28 cellular contexts compared by ENCODE assay signal in the genomic region with DNA sequence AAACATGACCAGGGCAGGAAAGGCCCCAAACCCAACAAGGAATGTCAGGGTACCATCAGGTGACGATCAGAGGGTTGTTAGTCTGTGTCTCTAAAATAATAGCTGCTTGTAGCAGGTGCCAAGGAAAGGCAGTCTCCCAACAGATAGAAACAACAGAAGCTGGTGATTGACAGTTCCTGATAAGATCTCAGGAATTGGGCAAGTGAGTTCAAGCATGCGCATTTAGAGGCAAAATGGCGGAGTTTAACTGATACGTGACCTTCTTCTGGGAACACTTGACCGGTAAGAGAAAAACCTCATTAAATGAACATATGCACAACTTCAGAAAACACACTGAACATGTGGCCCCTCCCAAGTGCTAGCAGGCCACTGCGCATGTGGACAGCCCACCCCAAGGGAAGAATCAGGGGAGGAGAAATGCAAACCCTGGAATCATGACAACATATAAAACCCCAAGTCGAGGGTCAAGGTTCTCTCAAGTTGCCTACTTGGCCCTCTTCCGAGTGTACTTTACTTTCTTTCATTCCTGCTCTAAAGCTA.
"Had no signal": no experiment of that assay in that cellular context is flagged by ENCODE, and none has a peak within 500 bp of the region (broad histone marks: within the 10 kb centered on the region; RNA-seq: fewer than 3 reads in every experiment).

No MANE protein-coding gene starts in this region.

- H3K4me3 ChIP-seq: coronary artery, dorsolateral prefrontal cortex had no signal

- H3K27me3 ChIP-seq: brain microvascular endothelial cell had no signal

- H3K36me3 ChIP-seq: brain microvascular endothelial cell, WERI-Rb-1 had no signal

- DNase-seq: activated B cell treated with CpG ODN at 0.5 μM for 24 hours; activated CD4-positive, alpha-beta T cell treated with anti-CD3 and anti-CD28 coated beads for 48 hours; activated CD4-positive, alpha-beta T cell treated with anti-CD3 and anti-CD28 coated beads, Interleukin-2, amount 50 U/mL, for 1 hour; activated CD4-positive, alpha-beta T cell treated with anti-CD3 and anti-CD28 coated beads, Interleukin-2, amount 50 U/mL, for 48 hours; activated CD8-positive, alpha-beta memory T cell treated with anti-CD3 and anti-CD28 coated beads for 24 hours; activated CD8-positive, alpha-beta T cell treated with anti-CD3 and anti-CD28 coated beads for 36 hours; activated effector memory CD4-positive, alpha-beta T cell treated with Interleukin-2 at 50 U/mL for 16 hours; activated gamma-delta T cell treated with Interleukin-2 at 50 U/mL for 16 hours; activated naive CD4-positive, alpha-beta T cell treated with anti-CD3 and anti-CD28 coated beads, Interleukin-2, amount 50 U/mL, for 16 hours; activated naive CD4-positive, alpha-beta T cell treated with Interleukin-2 at 50 U/mL for 16 hours; activated T-cell treated with anti-CD3 and anti-CD28 coated beads, Interleukin-2, amount 50 U/mL, for 4 hours; amniotic stem cell; anterior cingulate cortex; brain microvascular endothelial cell; dorsolateral prefrontal cortex; effector memory CD4-positive, alpha-beta T cell; endodermal cell; foreskin fibroblast; head of caudate nucleus; T-helper 17 cell; T1000; WERI-Rb-1 had no signal

- FAIRE-seq: astrocyte, bronchial epithelial cell had no signal

- H3K27ac ChIP-seq: brain microvascular endothelial cell, coronary artery, dorsolateral prefrontal cortex, WERI-Rb-1 had no signal

- ATAC-seq: activated CD4-positive, CD25-positive, alpha-beta regulatory T cell treated with anti-CD3 and anti-CD28 coated beads, Interleukin-2, amount 50 U/mL, for 24 hours; activated CD8-positive, alpha-beta T cell treated with anti-CD3 and anti-CD28 coated beads for 36 hours; activated T-cell treated with anti-CD3 and anti-CD28 coated beads, Interleukin-2, amount 50 U/mL, for 4 hours; activated T-helper 17 cell treated with anti-CD3 and anti-CD28 coated beads, Interleukin-2, amount 50 U/mL, for 72 hours; esophagus mucosa; T-helper 17 cell had no signal
